ENCODE assay signal across 7 cellular contexts in the genomic region with DNA sequence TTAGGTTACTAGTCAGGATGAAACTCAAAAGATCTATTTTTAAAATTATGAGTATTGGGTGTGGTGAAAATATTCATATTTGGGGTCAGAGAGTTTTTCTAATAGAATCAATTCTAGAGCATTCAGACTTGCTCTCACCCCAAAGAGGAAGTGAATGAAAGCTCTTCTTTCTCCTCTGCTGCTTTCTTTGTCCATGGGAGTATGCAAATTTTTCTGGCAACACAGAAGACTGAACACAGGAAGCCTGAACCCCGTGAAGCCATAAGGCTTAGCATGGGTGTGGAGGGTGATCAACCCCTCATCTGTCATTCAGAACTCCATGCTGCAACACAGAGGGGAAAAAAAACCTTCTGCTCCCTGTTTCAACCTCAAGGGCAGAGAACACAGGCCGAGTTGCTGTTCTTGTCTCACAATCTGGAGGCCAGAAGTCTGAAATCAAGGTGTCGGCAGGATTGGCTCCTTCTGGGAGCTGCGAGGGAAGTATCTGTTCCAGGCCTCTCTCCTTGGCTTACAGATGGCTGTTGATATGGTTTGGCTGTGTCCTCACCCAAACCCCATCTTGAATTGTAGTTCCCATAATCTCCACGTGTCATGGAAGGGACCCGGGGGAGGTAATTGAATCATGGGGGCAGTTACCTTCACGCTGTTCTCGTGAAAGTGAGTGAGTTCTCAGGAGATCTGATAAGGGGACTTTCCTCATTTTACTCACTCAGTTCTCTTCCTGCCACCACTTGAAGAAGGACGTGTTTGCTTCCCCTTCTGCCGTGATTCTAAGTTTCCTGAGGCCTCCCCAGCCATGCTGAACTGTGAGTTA. TPM values are rescaled to one million over a fixed set of nuclear protein-coding genes. Genes with fewer than 3 reads are reported as not detected.
A peak's percentile ranks its signal among the peaks of the same experiment; 100 is the strongest.
DNase-seq lines count a peak whose midpoint lies in the region; ATAC-seq, FAIRE-seq and TF ChIP-seq lines count a peak whose summit lies in the region.

No MANE protein-coding gene starts in this region.

- DNase-seq in GM19239 (ENCODE audit: insufficient read length, low spot score), result peak; percentile 48
- peak in 2 of 3 donors; percentile 72 to 80 for DNase-seq in Peyer's patch
- DNase-seq in activated naive CD4-positive, alpha-beta T cell treated with Interleukin-2 at 50 U/mL for 16 hours, result peak; percentile 78
- no peak for DNase-seq in NCI-H128 (lab: John Stamatoyannopoulos, UW; ENCODE audit: unreplicated experiment)
- no peak for DNase-seq in testis

- H2AFZ ChIP-seq in neural cell (ENCODE audit: low read depth, low read length), result no peak overlapping the region

- H4K20me1 ChIP-seq in neural cell (ENCODE audit: insufficient read depth), result no peaks in the 10 kb centered on the region

- H3K9me2 ChIP-seq in neural cell (ENCODE audit: insufficient read depth, low read length), result no peaks in the 10 kb centered on the region

- H3K27me3 ChIP-seq in Peyer's patch, result no peaks in the 10 kb centered on the region
- no peaks in the 10 kb centered on the region for H3K27me3 ChIP-seq in neural cell (ENCODE audit: insufficient read depth, low read depth, low read length)
- no peaks in the 10 kb centered on the region for H3K27me3 ChIP-seq in testis

- intact Hi-C loops in testis (cut with DNase I; ENCODE audit: low total_unique reads), result no loop called here

- peak; percentile 97 for FAIRE-seq in GM19239 (lab: Jason Lieb, UNC)

- H3K9me3 ChIP-seq in Peyer's patch (no peaks in the 10 kb centered on the region), neural cell (ENCODE audit: low read length) (no peaks in the 10 kb centered on the region), testis (no peaks in the 10 kb centered on the region)

- no peaks in the 10 kb centered on the region for H3F3A ChIP-seq in neural cell (ENCODE audit: insufficient read depth, low read length, poor library complexity, severe bottlenecking)

- TF ChIP-seq EP300 in neural cell (conservative IDR thresholded peaks at IDR 0.05; ENCODE audit: poor library complexity, severe bottlenecking), result no peak

- peak overlapping the region in 2 of 4 donors; percentile 11 to 32 for H3K4me3 ChIP-seq in Peyer's patch
- no peak overlapping the region for H3K4me3 ChIP-seq in neural cell (ENCODE audit: low read length)
- no peak overlapping the region for H3K4me3 ChIP-seq in testis

- no peak overlapping the region for H3K9ac ChIP-seq in neural cell (ENCODE audit: low read length)

- WGBS in testis, 2 donors, result 59 to 67% methylated on average over 10 of the region's 10 CpGs

- TF ChIP-seq RAD21 in neural cell (conservative IDR thresholded peaks at IDR 0.05), result no peak

- H3K4me1 ChIP-seq in Peyer's patch (no peaks in the 10 kb centered on the region), testis (no peaks in the 10 kb centered on the region)

- TF ChIP-seq POLR2A in Peyer's patch (IDR thresholded peaks at IDR 0.05) (no peak), testis (IDR thresholded peaks at IDR 0.05) (no peak)

- H3K4me2 ChIP-seq in neural cell (ENCODE audit: low read length), result no peak overlapping the region

- H3K27ac ChIP-seq in Peyer's patch (peak overlapping the region; percentile 60 to 83 (median 78)), neural cell (ENCODE audit: low read length) (peak overlapping the region; percentile 7), testis (no peak overlapping the region)

- peak; percentile 82 for ATAC-seq in HG03095 (IDR thresholded peaks at IDR 0.05; ENCODE audit: unreplicated experiment)

- TF ChIP-seq CTCF in Peyer's patch (IDR thresholded peaks at IDR 0.05) (no peak), neural cell (IDR thresholded peaks at IDR 0.05; ENCODE audit: poor library complexity, severe bottlenecking) (no peak), testis (IDR thresholded peaks at IDR 0.05) (no peak)

- no peaks in the 10 kb centered on the region for H3K36me3 ChIP-seq in Peyer's patch
- no peaks in the 10 kb centered on the region for H3K36me3 ChIP-seq in neural cell (ENCODE audit: insufficient read depth, low read length)
- H3K36me3 ChIP-seq in testis (ENCODE audit: low read depth, missing control alignments), result no peaks in the 10 kb centered on the region

- H3K79me2 ChIP-seq in neural cell (replicated peaks; ENCODE audit: insufficient read depth, low read length), result no peaks in the 10 kb centered on the region

TF ChIP-seq in neural cell, 6 proteins besides CTCF, POLR2A, EP300 and RAD21:
- TF ChIP-seq SMC3 (conservative IDR thresholded peaks at IDR 0.05; ENCODE audit: poor library complexity) (no peak), POLR2AphosphoS5 (IDR thresholded peaks at IDR 0.05) (no peak), TAF1 (IDR thresholded peaks at IDR 0.05; ENCODE audit: low read depth) (no peak), EZH2 (IDR thresholded peaks at IDR 0.05; ENCODE audit: borderline replicate concordance, insufficient read depth, low read length, poor library complexity, severe bottlenecking) (no peak), MXI1 (conservative IDR thresholded peaks at IDR 0.05; ENCODE audit: poor library complexity, severe bottlenecking) (no peak)
- TF ChIP-seq, protein P1, sequence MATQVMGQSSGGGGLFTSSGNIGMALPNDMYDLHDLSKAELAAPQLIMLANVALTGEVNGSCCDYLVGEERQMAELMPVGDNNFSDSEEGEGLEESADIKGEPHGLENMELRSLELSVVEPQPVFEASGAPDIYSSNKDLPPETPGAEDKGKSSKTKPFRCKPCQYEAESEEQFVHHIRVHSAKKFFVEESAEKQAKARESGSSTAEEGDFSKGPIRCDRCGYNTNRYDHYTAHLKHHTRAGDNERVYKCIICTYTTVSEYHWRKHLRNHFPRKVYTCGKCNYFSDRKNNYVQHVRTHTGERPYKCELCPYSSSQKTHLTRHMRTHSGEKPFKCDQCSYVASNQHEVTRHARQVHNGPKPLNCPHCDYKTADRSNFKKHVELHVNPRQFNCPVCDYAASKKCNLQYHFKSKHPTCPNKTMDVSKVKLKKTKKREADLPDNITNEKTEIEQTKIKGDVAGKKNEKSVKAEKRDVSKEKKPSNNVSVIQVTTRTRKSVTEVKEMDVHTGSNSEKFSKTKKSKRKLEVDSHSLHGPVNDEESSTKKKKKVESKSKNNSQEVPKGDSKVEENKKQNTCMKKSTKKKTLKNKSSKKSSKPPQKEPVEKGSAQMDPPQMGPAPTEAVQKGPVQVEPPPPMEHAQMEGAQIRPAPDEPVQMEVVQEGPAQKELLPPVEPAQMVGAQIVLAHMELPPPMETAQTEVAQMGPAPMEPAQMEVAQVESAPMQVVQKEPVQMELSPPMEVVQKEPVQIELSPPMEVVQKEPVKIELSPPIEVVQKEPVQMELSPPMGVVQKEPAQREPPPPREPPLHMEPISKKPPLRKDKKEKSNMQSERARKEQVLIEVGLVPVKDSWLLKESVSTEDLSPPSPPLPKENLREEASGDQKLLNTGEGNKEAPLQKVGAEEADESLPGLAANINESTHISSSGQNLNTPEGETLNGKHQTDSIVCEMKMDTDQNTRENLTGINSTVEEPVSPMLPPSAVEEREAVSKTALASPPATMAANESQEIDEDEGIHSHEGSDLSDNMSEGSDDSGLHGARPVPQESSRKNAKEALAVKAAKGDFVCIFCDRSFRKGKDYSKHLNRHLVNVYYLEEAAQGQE (IDR thresholded peaks at IDR 0.05; ENCODE audit: borderline replicate concordance), result no peak

RNA-seq across cellular contexts. Expression of gene CD47, which starts 33.7 kb away (rescaled TPM):
- 10 to 100 TPM; 50.1 to 55.7 (median 52.7) TPM for total RNA-seq in Peyer's patch
- polyA plus RNA-seq in neural cell, result 119 and 128 TPM in 2 replicates
- polyA minus RNA-seq in neural cell, result 158 and 200 TPM in 2 replicates
- 10 to 100 TPM; 43.5 to 49.9 TPM for total RNA-seq in testis
- polyA plus RNA-seq in testis (ENCODE audit: insufficient read depth, low read depth, low replicate concordance), result 129 TPM

Comparison
In these comparisons a context has a peak if more than half of its experiments do, and no peak if none do; other contexts are left out.
1. DNase-seq: peak in GM19239 (single experiment), Peyer's patch (2 of 3) and activated naive CD4-positive, alpha-beta T cell treated with Interleukin-2 at 50 U/mL for 16 hours (single experiment); none in NCI-H128 (single experiment) and testis (single experiment).
2. H3K27ac ChIP-seq: peak in Peyer's patch (4 of 4) and neural cell (single experiment); none in testis (0 of 2).